23 cellular contexts compared by ENCODE assay signal in the genomic region with DNA sequence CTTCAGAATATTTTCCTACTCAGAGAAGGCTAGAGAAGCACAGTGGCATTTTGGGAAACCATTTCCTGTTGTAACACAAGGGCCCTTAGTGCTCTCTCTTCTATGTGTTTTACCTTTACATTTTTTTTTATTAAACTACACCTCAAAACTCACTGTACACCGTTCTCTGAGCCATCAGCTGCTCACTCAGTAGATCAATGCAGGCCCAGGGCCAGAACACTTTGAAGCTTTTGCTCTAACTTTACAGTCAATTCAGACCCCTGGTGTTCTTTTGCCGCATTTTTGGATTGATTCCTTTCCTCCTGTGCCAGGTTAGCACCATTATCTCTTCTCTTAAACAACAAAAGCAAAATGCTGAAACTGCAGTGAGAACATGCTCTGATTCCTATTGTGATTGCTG.
DNase-seq lines count a peak whose midpoint lies in the region; ATAC-seq and TF ChIP-seq lines count a peak whose summit lies in the region.
"Had no signal": no experiment of that assay in that cellular context is flagged by ENCODE, and none has a peak within 500 bp of the region (broad histone marks: within the 10 kb centered on the region; RNA-seq: fewer than 3 reads in every experiment).

No MANE protein-coding gene starts in this region.

- no peak for TF ChIP-seq POLR2A in stomach (IDR thresholded peaks at IDR 0.05)

- H3K9me3 ChIP-seq in colonic mucosa (no peaks in the 10 kb centered on the region), mucosa of descending colon (no peaks in the 10 kb centered on the region), stomach (no peaks in the 10 kb centered on the region), ascending aorta (no peaks in the 10 kb centered on the region)
- H3K9me3 ChIP-seq: HAP-1, MG63, SJSA1 had no signal

- DNase-seq in NCI-H1092 treated with DMSO at 0.1 percent for 48 hours (lab: John Stamatoyannopoulos, UW) (peak; percentile 3), NCI-H1092 (lab: John Stamatoyannopoulos, UW) (no peak), colonic mucosa (no peak), mucosa of descending colon (no peak), stomach (no peak), ascending aorta (ENCODE audit: low spot score in 2 of 2) (no peak), T1000 (lab: John Stamatoyannopoulos, UW) (no peak), NCI-H1436 (lab: John Stamatoyannopoulos, UW) (no peak)
- DNase-seq: Calu3; CD8-positive, alpha-beta memory T cell; Kasumi-1; MG63; NCI-H1436 treated with DMSO at 0.1 percent for 48 hours; NCI-H1930; NCI-H2227 treated with DMSO at 0.1 percent for 48 hours; NCI-H524; NCI-H774; OCI-M1 had no signal

- H3K36me3 ChIP-seq in colonic mucosa (no peaks in the 10 kb centered on the region), mucosa of descending colon (ENCODE audit: low read depth) (no peaks in the 10 kb centered on the region), stomach (no peaks in the 10 kb centered on the region), ascending aorta (no peaks in the 10 kb centered on the region)
- H3K36me3 ChIP-seq: HAP-1, MG63, SJSA1 had no signal

- H3K4me1 ChIP-seq in colonic mucosa (no peaks in the 10 kb centered on the region), mucosa of descending colon (ENCODE audit: low read depth) (peaks cover 2% of the 10 kb centered on the region), stomach (peaks cover 6 to 23% (median 15%) of the 10 kb centered on the region in 4 donors), ascending aorta (no peaks in the 10 kb centered on the region)
- H3K4me1 ChIP-seq: HAP-1 had no signal

- peak; percentile 4 for ATAC-seq in mucosa of descending colon
- ATAC-seq: Right ventricle myocardium inferior had no signal

- H3K27me3 ChIP-seq in colonic mucosa (no peaks in the 10 kb centered on the region), stomach (no peaks in the 10 kb centered on the region), ascending aorta (no peaks in the 10 kb centered on the region)
- H3K27me3 ChIP-seq: MG63, SJSA1 had no signal

- 20 to 40% (median 36%) methylated on average over 2 of the region's 2 CpGs for WGBS in stomach, 5 donors

- peak overlapping the region; percentile 25 for H3K27ac ChIP-seq in colonic mucosa
- peak overlapping the region; percentile 1 to 75 (median 62) for H3K27ac ChIP-seq in stomach
- no peak overlapping the region for H3K27ac ChIP-seq in ascending aorta
- H3K27ac ChIP-seq: 22Rv1, C4-2B, SJSA1 had no signal

- TF ChIP-seq CTCF in colonic mucosa (IDR thresholded peaks at IDR 0.05) = no peak
- no peak for TF ChIP-seq CTCF in mucosa of descending colon (IDR thresholded peaks at IDR 0.05)
- no peak for TF ChIP-seq CTCF in stomach (IDR thresholded peaks at IDR 0.05)
- no peak for TF ChIP-seq CTCF in ascending aorta (IDR thresholded peaks at IDR 0.05)

- peak overlapping the region in 1 of 2 donors; percentile 22 for H3K9ac ChIP-seq in colonic mucosa (ENCODE audit: low read depth in 2 of 2, low read length in 2 of 2)

- TF ChIP-seq EP300 in stomach (IDR thresholded peaks at IDR 0.05) = no peak

- H3K4me3 ChIP-seq in colonic mucosa (no peak overlapping the region), mucosa of descending colon (no peak overlapping the region), stomach (no peak overlapping the region), ascending aorta (no peak overlapping the region)
- H3K4me3 ChIP-seq: HAP-1, MG63, SJSA1 had no signal

- intact Hi-C loops in colonic mucosa (cut with DNase I) = no loop called here
- intact Hi-C loops in mucosa of descending colon (cut with DNase I, micrococcal nuclease) = no loop called here
- intact Hi-C loops in stomach (cut with DNase I; ENCODE audit: low total_unique reads) = no loop called here
- intact Hi-C loops in ascending aorta (cut with DNase I) = no loop called here

Comparison
In these comparisons a context has a peak if more than half of its experiments do, and no peak if none do; other contexts are left out.
1. H3K27ac ChIP-seq: peak in colonic mucosa (single experiment) and stomach (5 of 5); none in ascending aorta (0 of 2).